ENCODE assay signal across 1 cellular context in genomic region chr4:121597346-121597934, GRCh38.
TF ChIP-seq lines count a peak whose summit lies in the region.

No MANE protein-coding gene starts in this region.

TF ChIP-seq in IMR-90, 13 proteins besides CTCF, POLR2A, EP300 and RAD21 (continued from another document):
- TF ChIP-seq MXI1 (IDR thresholded peaks at IDR 0.05; ENCODE audit: borderline replicate concordance, low read depth, low read length) (no peak), FOS (IDR thresholded peaks at IDR 0.05; ENCODE audit: low read depth, low read length) (no peak), CEBPB (IDR thresholded peaks at IDR 0.05; ENCODE audit: low read depth, low read length) (no peak)
